ENCODE assay signal across 1 cellular context in genomic region chr5:99715921-99716320, GRCh38.
TF ChIP-seq lines count a peak whose summit lies in the region.

No MANE protein-coding gene starts in this region.

TF ChIP-seq in HCT116, 20 proteins besides CTCF, POLR2A, EP300 and RAD21 (continued from another document):
- TF ChIP-seq ZNF274 (IDR thresholded peaks at IDR 0.05; ENCODE audit: low read depth, low read length) (no peak), MAX (IDR thresholded peaks at IDR 0.05) (no peak), CBX3 (IDR thresholded peaks at IDR 0.05; ENCODE audit: low read depth) (no peak), ZFX (IDR thresholded peaks at IDR 0.05) (no peak), EGR1 (IDR thresholded peaks at IDR 0.05; ENCODE audit: low read depth) (no peak), SP1 (IDR thresholded peaks at IDR 0.05; ENCODE audit: low read depth) (no peak), ATF3 (IDR thresholded peaks at IDR 0.05) (no peak), YY1 (IDR thresholded peaks at IDR 0.05; ENCODE audit: extremely low read depth, insufficient replicate concordance, low read depth, low read length) (no peak), POLR2AphosphoS5 (IDR thresholded peaks at IDR 0.05; ENCODE audit: low read depth, low read length) (no peak)
TF ChIP-seq in HCT116: peak in this region for 0.
